ENCODE assay signal across 8 cellular contexts in the genomic region with DNA sequence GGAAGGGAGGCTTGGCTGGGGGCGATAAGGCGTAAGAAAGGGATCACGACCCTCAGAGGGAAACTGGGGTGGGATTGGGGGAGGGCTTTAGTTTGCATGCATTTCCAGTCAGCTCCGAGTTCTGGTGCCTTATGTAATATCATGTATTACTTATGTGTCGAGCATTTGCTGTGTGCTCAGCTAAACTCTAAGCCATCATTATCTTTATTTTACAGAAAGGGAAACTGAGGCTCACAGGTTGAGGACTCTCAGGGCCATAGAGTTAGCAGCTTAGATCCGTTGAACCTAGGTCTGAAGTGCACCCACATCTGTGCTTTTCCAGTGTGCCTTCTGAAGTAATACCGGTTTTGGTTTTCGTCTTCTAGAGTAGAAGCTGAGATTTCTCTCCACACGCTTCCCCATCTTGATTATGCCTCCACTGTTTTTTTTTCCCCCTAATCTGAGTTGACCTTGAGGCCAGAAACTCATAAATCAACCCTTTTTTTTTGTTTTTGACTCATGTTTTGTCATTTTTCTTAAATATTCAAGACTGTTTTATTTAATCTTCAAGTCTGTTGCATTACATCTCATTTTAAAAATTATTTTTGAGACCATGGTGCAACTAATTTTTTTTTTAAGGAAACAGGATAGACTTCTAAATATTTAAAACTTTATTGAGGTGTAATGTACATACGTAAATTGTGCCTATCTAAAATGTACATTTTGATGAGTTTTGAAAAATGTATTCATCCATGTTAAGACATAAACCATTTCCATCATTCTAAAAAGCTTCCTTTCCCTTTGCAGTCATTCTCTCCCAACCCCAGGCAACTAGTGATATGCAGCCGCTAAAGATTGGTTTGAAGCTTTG. TPM values are rescaled to one million over a fixed set of nuclear protein-coding genes. Genes with fewer than 3 reads are reported as not detected.
DNase-seq lines count a peak whose midpoint lies in the region; ATAC-seq and TF ChIP-seq lines count a peak whose summit lies in the region.

No MANE protein-coding gene starts in this region.

- H3K36me3 Mint-ChIP-seq in central memory CD8-positive, alpha-beta T cell (ENCODE audit: insufficient read depth) = peaks cover 34% of the 10 kb centered on the region

- H3K9me3 ChIP-seq in MG63 (peaks cover 4% of the 10 kb centered on the region; the same call in 1 of the 2 replicates), muscle layer of duodenum (ENCODE audit: control insufficient read depth in 1 of 2, low read length in 2 of 2) (no peaks in the 10 kb centered on the region)

- DNase-seq in GM13977 (ENCODE audit: low spot score) = peak; percentile 26
- no peak for DNase-seq in MG63
- DNase-seq in central memory CD8-positive, alpha-beta T cell (ENCODE audit: low spot score in 2 of 2) = no peak
- DNase-seq in retina = no peak
- DNase-seq in cortex of kidney (lab: John Stamatoyannopoulos, UW) = no peak
- DNase-seq in NCI-H1105 (lab: John Stamatoyannopoulos, UW) = no peak

- H3K4me1 Mint-ChIP-seq in central memory CD8-positive, alpha-beta T cell = peaks cover 41% of the 10 kb centered on the region

- TF ChIP-seq CTCF in GM13977 (IDR thresholded peaks at IDR 0.05; ENCODE audit: extremely low read depth, insufficient read depth, missing control alignments) = no peak

- H3K27me3 Mint-ChIP-seq in central memory CD8-positive, alpha-beta T cell = no peaks in the 10 kb centered on the region

- H3K27ac ChIP-seq in muscle layer of duodenum (ENCODE audit: low read length) = peak overlapping the region; percentile 89

- no peak for ATAC-seq in central memory CD8-positive, alpha-beta T cell (replicated peaks; ENCODE audit: extremely low read depth, poor library complexity, severe bottlenecking)
- ATAC-seq in HG02759 (IDR thresholded peaks at IDR 0.05; ENCODE audit: unreplicated experiment) = no peak

- in situ Hi-C loops in GM13977 (cut with MboI; ENCODE audit: low pct_unique_long_range_greater_than_20kb, low sequenced_read_pairs, unreplicated experiment) = no loop called here

- peak overlapping the region; percentile 97 for H3K4me3 Mint-ChIP-seq in central memory CD8-positive, alpha-beta T cell

- H3K9me3 Mint-ChIP-seq in central memory CD8-positive, alpha-beta T cell = peaks cover 7% of the 10 kb centered on the region

- H3K4me3 ChIP-seq in MG63 (peak overlapping the region; percentile 84), muscle layer of duodenum (ENCODE audit: low read depth in 1 of 2, low read length in 2 of 2) (peak overlapping the region; percentile 79 to 96)

- H3K27ac Mint-ChIP-seq in central memory CD8-positive, alpha-beta T cell (ENCODE audit: low read depth) = peak overlapping the region; percentile 95

- H3K4me1 ChIP-seq in muscle layer of duodenum (ENCODE audit: control insufficient read depth in 1 of 2, insufficient read depth in 2 of 2, low read length in 2 of 2) = peaks cover 0 to 11% of the 10 kb centered on the region in 2 donors

- H3K36me3 ChIP-seq in MG63 (peaks cover 21% of the 10 kb centered on the region), muscle layer of duodenum (ENCODE audit: control insufficient read depth in 1 of 2, insufficient read depth in 2 of 2, low read length in 2 of 2) (peaks cover 6 to 25% of the 10 kb centered on the region in 2 donors)

- H3K27me3 ChIP-seq in MG63 = no peaks in the 10 kb centered on the region
- no peaks in the 10 kb centered on the region for H3K27me3 ChIP-seq in muscle layer of duodenum (ENCODE audit: low read depth, low read length)

RNA-seq across cellular contexts. Expression of gene CYB5B, which starts 0.7 kb away (rescaled TPM):
- total RNA-seq in MG63 (2014; rRNA removed; shearing (Covaris generic); ENCODE audit: low replicate concordance) = 45.2 and 48.9 TPM in 2 replicates

RNA-seq across cellular contexts. Expression of gene TERF2, which starts 39.4 kb away (rescaled TPM):
- 12.3 and 30.7 TPM in 2 replicates for total RNA-seq in MG63 (2014; rRNA removed; shearing (Covaris generic); ENCODE audit: low replicate concordance)
